Comparison of ENCODE assay signal across 14 cellular contexts in the genomic region with DNA sequence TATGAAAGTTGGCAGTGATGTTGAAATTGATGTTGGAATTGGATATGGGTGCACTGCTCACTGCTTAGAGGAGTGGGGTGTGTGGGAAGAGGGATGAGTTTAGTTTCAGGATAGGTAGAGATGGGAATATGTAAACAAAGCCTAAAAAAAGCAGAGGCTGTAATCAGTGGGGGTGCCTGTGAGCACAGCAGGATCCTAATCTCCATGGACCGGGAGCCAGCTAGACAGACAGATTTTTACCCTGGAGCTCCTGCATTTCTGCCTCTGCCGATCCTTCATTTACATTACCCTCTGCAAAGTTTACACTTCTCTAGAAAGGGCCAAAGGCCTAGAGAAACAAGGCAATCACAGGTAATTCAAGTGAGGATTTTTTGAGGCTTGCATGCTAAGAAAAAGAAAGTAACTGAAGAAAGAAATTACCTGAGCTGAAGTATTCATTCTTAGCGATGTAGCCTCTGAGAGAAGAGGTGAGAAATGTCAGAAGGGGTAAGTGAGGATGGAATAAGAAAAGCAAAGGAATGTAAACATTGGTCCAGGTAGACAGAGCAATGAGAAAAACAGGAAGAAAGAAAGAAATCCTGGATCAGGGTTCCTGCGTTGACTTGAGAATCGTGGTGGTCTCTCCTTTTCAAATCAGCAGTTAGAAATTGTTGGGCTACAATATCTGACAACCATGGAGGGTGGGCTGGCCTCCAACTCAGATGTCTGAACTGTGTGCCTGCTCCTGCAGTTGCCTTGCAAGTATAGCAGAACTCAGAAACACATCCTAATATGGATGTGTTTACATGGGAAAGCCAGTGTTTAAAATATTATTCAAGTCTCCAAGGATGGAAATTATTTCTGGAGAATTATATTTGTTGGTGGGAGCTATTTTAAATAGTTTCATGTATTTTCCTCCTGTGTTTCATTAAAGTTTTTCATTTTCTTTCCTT.
DNase-seq lines count a peak whose midpoint lies in the region; ATAC-seq and TF ChIP-seq lines count a peak whose summit lies in the region.
"Had no signal": no experiment of that assay in that cellular context is flagged by ENCODE, and none has a peak within 500 bp of the region (broad histone marks: within the 10 kb centered on the region; RNA-seq: fewer than 3 reads in every experiment).

No MANE protein-coding gene starts in this region.

- H3K4me1 ChIP-seq in H9 (ENCODE audit: insufficient read depth, low read length) (peaks cover 15% of the 10 kb centered on the region; the same call in 1 of the 2 replicates), endodermal cell (ENCODE audit: control insufficient read depth, insufficient read depth, low read length) (peaks cover 3% of the 10 kb centered on the region), osteoblast (ENCODE audit: insufficient read depth, low read length) (peaks cover 8% of the 10 kb centered on the region)

- peak overlapping the region in 1 of 2 experiments; percentile 27; a peak in 2 of 5 replicates for H3K4me3 Mint-ChIP-seq in H9
- H3K4me3 Mint-ChIP-seq in endodermal cell = peak overlapping the region; percentile 8
- H3K4me3 Mint-ChIP-seq: activated CD4-positive, alpha-beta memory T cell treated with anti-CD3 and anti-CD28 coated beads, Interleukin-2, amount 10 ng/mL, durations not matched to agents 7 days and 5 days had no signal

- no peak overlapping the region for H2BK15ac ChIP-seq in H9 (ENCODE audit: low read depth, low read length)

- H2AFZ ChIP-seq in H9 (ENCODE audit: low read length) = no peak overlapping the region
- no peak overlapping the region for H2AFZ ChIP-seq in osteoblast (ENCODE audit: low read length)

- H3K56ac ChIP-seq in H9 (ENCODE audit: insufficient read length, low read depth, low read length) = no peak overlapping the region

- no peak overlapping the region for H3K4ac ChIP-seq in H9 (ENCODE audit: low read depth, low read length)

- no peak for ATAC-seq in SK-N-SH treated with all-trans-retinoic acid at 6 μM for 48 hours
- ATAC-seq: K562 had no signal

- H3K27me3 Mint-ChIP-seq in H9 (ENCODE audit: low read depth) = 0 out of 2 replicates have a peak, but pooled peaks cover 1% of the 10 kb centered on the region
- no peaks in the 10 kb centered on the region for H3K27me3 Mint-ChIP-seq in endodermal cell (ENCODE audit: insufficient read depth)
- H3K27me3 Mint-ChIP-seq: activated CD4-positive, alpha-beta memory T cell treated with anti-CD3 and anti-CD28 coated beads, Interleukin-2, amount 10 ng/mL, durations not matched to agents 7 days and 5 days had no signal

- H3K23me2 ChIP-seq in H9 (ENCODE audit: insufficient read length, low read depth, low read length, poor library complexity, severe bottlenecking) = no peaks in the 10 kb centered on the region

- H3K27ac Mint-ChIP-seq in H9 = peak overlapping the region in 2 of 3 experiments; percentile 15 to 92
- peak overlapping the region; percentile 3 for H3K27ac Mint-ChIP-seq in endodermal cell
- H3K27ac Mint-ChIP-seq: activated CD4-positive, alpha-beta memory T cell treated with anti-CD3 and anti-CD28 coated beads, Interleukin-2, amount 10 ng/mL, durations not matched to agents 7 days and 5 days had no signal

- WGBS in H9 (ENCODE audit: extremely low coverage, insufficient read length, low lambda C conversion rate) = no CpG with 5 or more reads among the region's 5 CpGs
- WGBS in endodermal cell (ENCODE audit: insufficient coverage in 1 of 2, insufficient read length in 1 of 2), 2 experiments = 4 to 32% methylated on average over 4 to 5 of the region's 5 CpGs

- H3K4me2 ChIP-seq in H9 (ENCODE audit: insufficient read depth, insufficient read length, low read length) = peak overlapping the region; percentile 17
- no peak overlapping the region for H3K4me2 ChIP-seq in osteoblast (ENCODE audit: insufficient read depth, low read length)

- H3K9me3 Mint-ChIP-seq in H9 = no peaks in the 10 kb centered on the region; a peak in 1 of 5 replicates
- no peaks in the 10 kb centered on the region for H3K9me3 Mint-ChIP-seq in endodermal cell
- H3K9me3 Mint-ChIP-seq: activated CD4-positive, alpha-beta memory T cell treated with anti-CD3 and anti-CD28 coated beads, Interleukin-2, amount 10 ng/mL, durations not matched to agents 7 days and 5 days had no signal

- H3K79me2 ChIP-seq in H9 (ENCODE audit: insufficient read depth, low read length) (no peaks in the 10 kb centered on the region), osteoblast (ENCODE audit: insufficient read depth, low read length) (no peaks in the 10 kb centered on the region)

- H4K8ac ChIP-seq in H9 (replicated peaks; ENCODE audit: insufficient read length, low read depth, low read length) = no peak overlapping the region

- H3K14ac ChIP-seq in H9 (ENCODE audit: insufficient read depth, low read length) = no peak overlapping the region

- DNase-seq in AG04450 (ENCODE audit: low read depth, low spot score) (peak; percentile 16), H9 (no peak), endodermal cell (peak; percentile 79), osteoblast (ENCODE audit: insufficient read length, low spot score, missing footprints) (no peak), SIG-M5 (lab: John Stamatoyannopoulos, UW) (no peak), C1 segment of cervical spinal cord (lab: John Stamatoyannopoulos, UW) (no peak)
- no peak for DNase-seq in stimulated activated naive CD4-positive, alpha-beta T cell treated with Interleukin-2 at 50 U/mL for 16 hours (lab: John Stamatoyannopoulos, UW)
- DNase-seq: activated CD4-positive, alpha-beta memory T cell treated with anti-CD3 and anti-CD28 coated beads, Interleukin-2, amount 10 ng/mL, durations not matched to agents 7 days and 5 days; amniotic stem cell; nucleus accumbens; stimulated activated CD4-positive, alpha-beta T cell treated with anti-CD3 and anti-CD28 coated beads, Interleukin-4, amount 100 ng/mL, for 1 hour had no signal

- H3K79me1 ChIP-seq in H9 (ENCODE audit: insufficient read depth, low read depth, low read length, poor library complexity, severe bottlenecking) = no peaks in the 10 kb centered on the region

- no peak overlapping the region for H4K91ac ChIP-seq in H9 (ENCODE audit: insufficient read length, low read depth, low read length)

- peaks cover 4% of the 10 kb centered on the region for H3K36me3 ChIP-seq in endodermal cell (ENCODE audit: control insufficient read depth, insufficient read depth, low read length)
- H3K36me3 ChIP-seq in osteoblast (ENCODE audit: insufficient read depth, low read length) = peaks cover 40% of the 10 kb centered on the region

- H4K20me1 ChIP-seq in H9 (ENCODE audit: control insufficient read depth, insufficient read depth, insufficient read length) = no peaks in the 10 kb centered on the region
- H4K20me1 ChIP-seq in osteoblast (ENCODE audit: insufficient read depth, low read length) = no peaks in the 10 kb centered on the region

- H3K27ac ChIP-seq in AG04450 (ENCODE audit: low read depth, low read length) (no peak overlapping the region), H9 (ENCODE audit: insufficient read length, low read depth, low read length) (no peak overlapping the region), endodermal cell (ENCODE audit: low read depth, low read length) (no peak overlapping the region), osteoblast (ENCODE audit: low read depth, low read length) (peak overlapping the region; percentile 86)
- H3K27ac ChIP-seq: C4-2B had no signal

- H3K9ac ChIP-seq in H9 (ENCODE audit: extremely low read depth, insufficient read length, low read length) = no peak overlapping the region
- no peak overlapping the region for H3K9ac ChIP-seq in endodermal cell (ENCODE audit: extremely low read depth, low read length, poor library complexity, severe bottlenecking)

- no peak overlapping the region for H2BK120ac ChIP-seq in H9 (ENCODE audit: low read depth, low read length, poor library complexity, severe bottlenecking)

- H4K5ac ChIP-seq in H9 (ENCODE audit: insufficient read length, low read depth, low read length) = no peak overlapping the region

- no peaks in the 10 kb centered on the region for H3K27me3 ChIP-seq in AG04450 (ENCODE audit: control insufficient read depth, insufficient read depth, low read length)
- no peaks in the 10 kb centered on the region for H3K27me3 ChIP-seq in H9 (ENCODE audit: insufficient read depth, low read length)
- no peaks in the 10 kb centered on the region for H3K27me3 ChIP-seq in endodermal cell (ENCODE audit: control insufficient read depth, insufficient read depth, low read length, poor library complexity, severe bottlenecking)
- H3K27me3 ChIP-seq in osteoblast (ENCODE audit: insufficient read depth, low read length) = no peaks in the 10 kb centered on the region

- H2AK5ac ChIP-seq in H9 (ENCODE audit: insufficient read length, low read length) = no peak overlapping the region

- no peak for TF ChIP-seq CTCF in AG04450 (IDR thresholded peaks at IDR 0.05; ENCODE audit: low read depth, low read length)
- no peak for TF ChIP-seq CTCF in H9 (conservative IDR thresholded peaks at IDR 0.05)
- TF ChIP-seq CTCF in endodermal cell (conservative IDR thresholded peaks at IDR 0.05) = no peak
- TF ChIP-seq CTCF in osteoblast (IDR thresholded peaks at IDR 0.05; ENCODE audit: extremely low read depth, low read depth, low read length) = no peak

- H3K18ac ChIP-seq in H9 (ENCODE audit: insufficient read length, low read depth, low read length) = no peak overlapping the region

- H2BK5ac ChIP-seq in H9 (ENCODE audit: insufficient read length, low read length) = no peak overlapping the region

- H3T11ph ChIP-seq in H9 (ENCODE audit: low read length) = no peak overlapping the region

- H3K36me3 Mint-ChIP-seq in H9 (ENCODE audit: insufficient read depth in 1 of 3, low read depth in 3 of 3) (peaks cover 0 to 3% (median 0%) of the 10 kb centered on the region in 3 experiments; a peak in 3 of 7 replicates), endodermal cell (ENCODE audit: low read depth) (peaks cover 13% of the 10 kb centered on the region)

- H3K4me1 Mint-ChIP-seq in H9 = peaks cover 34 to 44% of the 10 kb centered on the region in 2 experiments
- H3K4me1 Mint-ChIP-seq in endodermal cell = peaks cover 39% of the 10 kb centered on the region

- CTCF ChIA-PET in AG04450 (lab: Charles Lee) = interaction anchor here (1.6 kb wide), 1 partner anchor 10 kb away, joined by 3 read pairs; no protein-coding TSS in a partner anchor

- no peak overlapping the region for H2BK20ac ChIP-seq in H9 (ENCODE audit: low read depth, low read length, poor library complexity, severe bottlenecking)

- no peak overlapping the region for H3K23ac ChIP-seq in H9 (ENCODE audit: insufficient read length, low read depth, low read length)

- no peak overlapping the region for H3K4me3 ChIP-seq in AG04450 (ENCODE audit: low read depth, low read length)
- H3K4me3 ChIP-seq in endodermal cell (ENCODE audit: low read length) = no peak overlapping the region
- no peak overlapping the region for H3K4me3 ChIP-seq in osteoblast (ENCODE audit: insufficient read depth, low read length)
- H3K4me3 ChIP-seq: K562 had no signal

- no peak overlapping the region for H2BK12ac ChIP-seq in H9 (ENCODE audit: insufficient read length, low read depth, low read length)

- POLR2A ChIA-PET in AG04450 (lab: Yijun Ruan, JAX) = no interaction called here

- H3K9me3 ChIP-seq in AG04450 (ENCODE audit: control insufficient read depth, insufficient read depth, low read length) (no peaks in the 10 kb centered on the region), H9 (ENCODE audit: control insufficient read depth, low read depth, low read length) (no peaks in the 10 kb centered on the region), endodermal cell (ENCODE audit: control insufficient read depth, low read length) (no peaks in the 10 kb centered on the region), osteoblast (ENCODE audit: low read depth, low read length) (no peaks in the 10 kb centered on the region)

Comparison
In these comparisons a context has a peak if more than half of its experiments do, and no peak if none do; other contexts are left out.
1. DNase-seq: peak in AG04450 (single experiment) and endodermal cell (single experiment); none in H9 (single experiment), osteoblast (single experiment), stimulated activated naive CD4-positive, alpha-beta T cell treated with Interleukin-2 at 50 U/mL for 16 hours (single experiment), SIG-M5 (single experiment) and C1 segment of cervical spinal cord (0 of 14).